In the genomic region with DNA sequence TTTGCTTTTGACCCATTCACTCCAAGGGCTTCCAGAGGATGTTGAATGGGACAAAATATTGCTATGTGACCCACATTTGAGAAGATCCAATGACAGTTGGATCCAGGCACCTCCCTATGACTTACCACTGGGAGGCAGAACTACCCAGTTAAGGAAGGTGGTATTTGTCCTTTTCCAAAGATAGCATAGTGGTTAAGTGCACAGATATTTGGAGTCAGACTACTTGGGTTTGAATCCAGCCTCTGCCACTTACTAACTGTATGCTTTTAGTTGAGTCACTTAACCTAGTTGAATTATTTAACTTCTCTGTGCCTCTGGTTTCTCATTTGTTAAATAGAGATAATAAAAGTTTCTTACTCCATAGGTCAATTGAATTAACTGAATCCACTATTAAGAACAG, we compare ENCODE assay signal across 13 cellular contexts.
DNase-seq lines count a peak whose midpoint lies in the region; ATAC-seq and TF ChIP-seq lines count a peak whose summit lies in the region.
"Had no signal": no experiment of that assay in that cellular context is flagged by ENCODE, and none has a peak within 500 bp of the region (broad histone marks: within the 10 kb centered on the region; RNA-seq: fewer than 3 reads in every experiment).

No MANE protein-coding gene starts in this region.

- H3K4ac ChIP-seq in H9 (ENCODE audit: low read depth, low read length) = no peak overlapping the region

- no peak overlapping the region for H3K4me3 Mint-ChIP-seq in H9
- H3K4me3 Mint-ChIP-seq: activated CD4-positive, alpha-beta memory T cell treated with anti-CD3 and anti-CD28 coated beads, Interleukin-2, amount 10 ng/mL, durations not matched to agents 7 days and 5 days; activated naive CD4-positive, alpha-beta T cell treated with anti-CD3 and anti-CD28 coated beads, Interleukin-2, amount 10 ng/mL, durations not matched to agents 7 days and 5 days; stimulated activated memory B cell treated with anti-CD40 and anti-IgM and Interleukin-4, amounts not matched to agents 10 μg/mL and 1 μg/mL and 100 μg/mL, for 72 hours had no signal

- no TSS peak for BruUV-seq in PC-3 (replicated peaks; lab: Mats Ljungman, UMichigan)

- H3K36me3 Mint-ChIP-seq in H9 (ENCODE audit: insufficient read depth in 1 of 3, low read depth in 3 of 3) = no peaks in the 10 kb centered on the region; a peak in 1 of 7 replicates
- H3K36me3 Mint-ChIP-seq: activated naive CD4-positive, alpha-beta T cell treated with anti-CD3 and anti-CD28 coated beads, Interleukin-2, amount 10 ng/mL, durations not matched to agents 7 days and 5 days; stimulated activated memory B cell treated with anti-CD40 and anti-IgM and Interleukin-4, amounts not matched to agents 10 μg/mL and 1 μg/mL and 100 μg/mL, for 72 hours had no signal

- H3K79me2 ChIP-seq in H9 (ENCODE audit: insufficient read depth, low read length) (no peaks in the 10 kb centered on the region), PC-3 (ENCODE audit: low read length) (no peaks in the 10 kb centered on the region)

- H3K23ac ChIP-seq in H9 (ENCODE audit: insufficient read length, low read depth, low read length) = no peak overlapping the region

- H3T11ph ChIP-seq in H9 (ENCODE audit: low read length) = no peak overlapping the region

- H3K27me3 ChIP-seq in H9 (ENCODE audit: insufficient read depth, low read length) = no peaks in the 10 kb centered on the region
- no peaks in the 10 kb centered on the region for H3K27me3 ChIP-seq in PC-3 (ENCODE audit: low read length)
- H3K27me3 ChIP-seq in esophagus muscularis mucosa = no peaks in the 10 kb centered on the region
- H3K27me3 ChIP-seq in testis = no peaks in the 10 kb centered on the region

- TF ChIP-seq EP300 in esophagus muscularis mucosa (IDR thresholded peaks at IDR 0.05) = no peak

- no peak overlapping the region for H2BK5ac ChIP-seq in H9 (ENCODE audit: insufficient read length, low read length)

- no peak for DNase-seq in H9
- peak; percentile 66 for DNase-seq in PC-3
- peak; percentile 54 for DNase-seq in epithelial cell of esophagus (ENCODE audit: low read depth)
- DNase-seq in midbrain (lab: John Stamatoyannopoulos, UW) = peak; percentile 1
- no peak for DNase-seq in esophagus muscularis mucosa (ENCODE audit: extremely low spot score)
- no peak for DNase-seq in NCI-H1436 (lab: John Stamatoyannopoulos, UW)
- no peak for DNase-seq in testis
- DNase-seq: activated CD4-positive, alpha-beta memory T cell treated with anti-CD3 and anti-CD28 coated beads, Interleukin-2, amount 10 ng/mL, durations not matched to agents 7 days and 5 days; activated naive CD4-positive, alpha-beta T cell treated with anti-CD3 and anti-CD28 coated beads, Interleukin-2, amount 10 ng/mL, durations not matched to agents 7 days and 5 days; NCI-H446 treated with DMSO at 0.1 percent for 48 hours had no signal

- POLR2A ChIA-PET in PC-3 (lab: Charles Lee; ENCODE audit: unreplicated experiment) = no interaction called here

- H3K56ac ChIP-seq in H9 (ENCODE audit: insufficient read length, low read depth, low read length) = no peak overlapping the region

- no peak overlapping the region for H2BK20ac ChIP-seq in H9 (ENCODE audit: low read depth, low read length, poor library complexity, severe bottlenecking)

- H3K79me1 ChIP-seq in H9 (ENCODE audit: insufficient read depth, low read depth, low read length, poor library complexity, severe bottlenecking) = no peaks in the 10 kb centered on the region

- H3K9me3 ChIP-seq in H9 (ENCODE audit: control insufficient read depth, low read depth, low read length) (no peaks in the 10 kb centered on the region), PC-3 (ENCODE audit: low read length) (no peaks in the 10 kb centered on the region), esophagus muscularis mucosa (no peaks in the 10 kb centered on the region), testis (no peaks in the 10 kb centered on the region)

- no peaks in the 10 kb centered on the region for H3F3A ChIP-seq in PC-3 (ENCODE audit: low read length, unreplicated experiment)

- 0 out of 4 replicates have a peak, but pooled peaks cover 0 to 2% of the 10 kb centered on the region in 2 experiments for H3K4me1 Mint-ChIP-seq in H9
- H3K4me1 Mint-ChIP-seq: activated CD4-positive, alpha-beta memory T cell treated with anti-CD3 and anti-CD28 coated beads, Interleukin-2, amount 10 ng/mL, durations not matched to agents 7 days and 5 days; activated naive CD4-positive, alpha-beta T cell treated with anti-CD3 and anti-CD28 coated beads, Interleukin-2, amount 10 ng/mL, durations not matched to agents 7 days and 5 days; stimulated activated memory B cell treated with anti-CD40 and anti-IgM and Interleukin-4, amounts not matched to agents 10 μg/mL and 1 μg/mL and 100 μg/mL, for 72 hours had no signal

- CTCF ChIA-PET in PC-3 (lab: Charles Lee) = no interaction called here

- TF ChIP-seq POLR2A in esophagus muscularis mucosa (IDR thresholded peaks at IDR 0.05; ENCODE audit: low read depth) (no peak), testis (IDR thresholded peaks at IDR 0.05) (no peak)

- H4K8ac ChIP-seq in H9 (replicated peaks; ENCODE audit: insufficient read length, low read depth, low read length) = no peak overlapping the region

- H4K5ac ChIP-seq in H9 (ENCODE audit: insufficient read length, low read depth, low read length) = no peak overlapping the region

- ATAC-seq in PC-3 = peak; percentile 33; the same call in 1 of the 2 replicates
- ATAC-seq in GM21360 (IDR thresholded peaks at IDR 0.05; ENCODE audit: unreplicated experiment) = no peak
- ATAC-seq: stimulated activated memory B cell treated with anti-CD40 and anti-IgM and Interleukin-4, amounts not matched to agents 10 μg/mL and 1 μg/mL and 100 μg/mL, for 72 hours had no signal

- no peak overlapping the region for H2AK5ac ChIP-seq in H9 (ENCODE audit: insufficient read length, low read length)

- H3K9me3 Mint-ChIP-seq in H9 = no peaks in the 10 kb centered on the region
- H3K9me3 Mint-ChIP-seq: activated CD4-positive, alpha-beta memory T cell treated with anti-CD3 and anti-CD28 coated beads, Interleukin-2, amount 10 ng/mL, durations not matched to agents 7 days and 5 days; activated naive CD4-positive, alpha-beta T cell treated with anti-CD3 and anti-CD28 coated beads, Interleukin-2, amount 10 ng/mL, durations not matched to agents 7 days and 5 days; stimulated activated memory B cell treated with anti-CD40 and anti-IgM and Interleukin-4, amounts not matched to agents 10 μg/mL and 1 μg/mL and 100 μg/mL, for 72 hours had no signal

- no peak overlapping the region for H3K9ac ChIP-seq in H9 (ENCODE audit: extremely low read depth, insufficient read length, low read length)
- H3K9ac ChIP-seq in PC-3 (ENCODE audit: low read length) = no peak overlapping the region
- H3K9ac ChIP-seq: KMS-11 had no signal

- H3K4me3 ChIP-seq in PC-3 (ENCODE audit: low read length) (no peak overlapping the region), epithelial cell of esophagus (ENCODE audit: low read length) (no peak overlapping the region), esophagus muscularis mucosa (no peak overlapping the region), testis (no peak overlapping the region)

- H3K27ac ChIP-seq in H9 (ENCODE audit: insufficient read length, low read depth, low read length) (no peak overlapping the region), PC-3 (ENCODE audit: low read length) (no peak overlapping the region), esophagus muscularis mucosa (replicated peaks in 1 of 4) (no peak overlapping the region), testis (no peak overlapping the region)
- H3K27ac ChIP-seq: KMS-11 had no signal

- no peak overlapping the region for H4K91ac ChIP-seq in H9 (ENCODE audit: insufficient read length, low read depth, low read length)

- no peaks in the 10 kb centered on the region for H3K4me1 ChIP-seq in H9 (ENCODE audit: insufficient read depth, low read length)
- no peaks in the 10 kb centered on the region for H3K4me1 ChIP-seq in PC-3 (ENCODE audit: insufficient read depth, low read length)
- peaks cover 17 to 23% (median 19%) of the 10 kb centered on the region in 4 donors for H3K4me1 ChIP-seq in esophagus muscularis mucosa
- no peaks in the 10 kb centered on the region for H3K4me1 ChIP-seq in testis

- no peak overlapping the region for H2BK15ac ChIP-seq in H9 (ENCODE audit: low read depth, low read length)

- H3K36me3 ChIP-seq in PC-3 (ENCODE audit: low read depth, low read length) (no peaks in the 10 kb centered on the region), esophagus muscularis mucosa (no peaks in the 10 kb centered on the region), testis (ENCODE audit: low read depth, missing control alignments) (no peaks in the 10 kb centered on the region)

- H3K27ac Mint-ChIP-seq in H9 = no peak overlapping the region
- H3K27ac Mint-ChIP-seq: activated CD4-positive, alpha-beta memory T cell treated with anti-CD3 and anti-CD28 coated beads, Interleukin-2, amount 10 ng/mL, durations not matched to agents 7 days and 5 days; activated naive CD4-positive, alpha-beta T cell treated with anti-CD3 and anti-CD28 coated beads, Interleukin-2, amount 10 ng/mL, durations not matched to agents 7 days and 5 days; stimulated activated memory B cell treated with anti-CD40 and anti-IgM and Interleukin-4, amounts not matched to agents 10 μg/mL and 1 μg/mL and 100 μg/mL, for 72 hours had no signal

- intact Hi-C loops in PC-3 (cut with micrococcal nuclease) = no loop called here
- intact Hi-C loops in esophagus muscularis mucosa (cut with DNase I) = no loop called here
- intact Hi-C loops in testis (cut with DNase I; ENCODE audit: low total_unique reads) = no loop called here

- H3K4me2 ChIP-seq in H9 (ENCODE audit: insufficient read depth, insufficient read length, low read length) (no peak overlapping the region), PC-3 (ENCODE audit: low read length) (no peak overlapping the region)
- H3K4me2 ChIP-seq: KMS-11 had no signal

- no peak overlapping the region for H3K14ac ChIP-seq in H9 (ENCODE audit: insufficient read depth, low read length)

- H3K27me3 Mint-ChIP-seq in H9 (ENCODE audit: low read depth) = no peaks in the 10 kb centered on the region; the same call in 1 of the 2 replicates
- H3K27me3 Mint-ChIP-seq: activated CD4-positive, alpha-beta memory T cell treated with anti-CD3 and anti-CD28 coated beads, Interleukin-2, amount 10 ng/mL, durations not matched to agents 7 days and 5 days; activated naive CD4-positive, alpha-beta T cell treated with anti-CD3 and anti-CD28 coated beads, Interleukin-2, amount 10 ng/mL, durations not matched to agents 7 days and 5 days had no signal

- TF ChIP-seq CTCF in H9 (conservative IDR thresholded peaks at IDR 0.05) (peak; percentile 33; the same call in 1 of the 3 replicates), PC-3 (conservative IDR thresholded peaks at IDR 0.05; ENCODE audit: low read depth, low read length) (peak; percentile 32; the same call in 1 of the 2 replicates), epithelial cell of esophagus (IDR thresholded peaks at IDR 0.05; ENCODE audit: insufficient read depth, low read depth, low read length, missing control alignments) (peak; percentile 33), esophagus muscularis mucosa (IDR thresholded peaks at IDR 0.05) (no peak), testis (IDR thresholded peaks at IDR 0.05) (no peak)

- H3K23me2 ChIP-seq in H9 (ENCODE audit: insufficient read length, low read depth, low read length, poor library complexity, severe bottlenecking) = no peaks in the 10 kb centered on the region

- H3K9me2 ChIP-seq in PC-3 (replicated peaks; ENCODE audit: low read length) = no peaks in the 10 kb centered on the region

- no peak overlapping the region for H2AFZ ChIP-seq in H9 (ENCODE audit: low read length)
- H2AFZ ChIP-seq in PC-3 (ENCODE audit: low read length) = no peak overlapping the region

- H2BK120ac ChIP-seq in H9 (ENCODE audit: low read depth, low read length, poor library complexity, severe bottlenecking) = no peak overlapping the region

- H3K18ac ChIP-seq in H9 (ENCODE audit: insufficient read length, low read depth, low read length) = no peak overlapping the region

- no peak overlapping the region for H2BK12ac ChIP-seq in H9 (ENCODE audit: insufficient read length, low read depth, low read length)

- H4K20me1 ChIP-seq in H9 (ENCODE audit: control insufficient read depth, insufficient read depth, insufficient read length) (no peaks in the 10 kb centered on the region), PC-3 (ENCODE audit: low read length) (no peaks in the 10 kb centered on the region)

Comparison
In these comparisons a context has a peak if more than half of its experiments do, and no peak if none do; other contexts are left out.
1. DNase-seq: peak in PC-3 (single experiment), epithelial cell of esophagus (single experiment) and midbrain (single experiment); none in H9 (single experiment), esophagus muscularis mucosa (single experiment), NCI-H1436 (single experiment) and testis (single experiment).
2. CTCF ChIP-seq: peak in H9 (single experiment), PC-3 (single experiment) and epithelial cell of esophagus (single experiment); none in esophagus muscularis mucosa (0 of 3) and testis (0 of 3).